ENCODE assay signal across 16 cellular contexts in the genomic region with DNA sequence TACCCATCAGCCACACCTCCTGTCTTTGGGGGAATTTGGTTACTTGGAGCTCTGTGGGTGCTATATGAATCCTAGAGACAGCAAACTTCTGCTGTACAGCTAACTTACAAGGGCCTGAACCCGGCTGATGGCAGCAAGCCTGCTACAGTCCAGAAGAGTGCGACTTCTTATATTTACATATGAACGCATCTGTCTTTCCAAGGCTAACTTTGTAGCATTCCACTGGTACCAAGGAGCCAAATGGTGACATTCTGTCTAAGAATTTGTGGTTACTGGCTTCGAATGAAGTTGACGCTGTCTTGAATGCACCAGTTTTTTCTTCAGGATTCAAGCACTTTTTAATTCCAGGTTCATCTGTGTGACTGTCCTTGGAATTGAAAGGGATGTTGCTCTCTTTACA. TPM values are rescaled to one million over a fixed set of nuclear protein-coding genes. Genes with fewer than 3 reads are reported as not detected.
A peak's percentile ranks its signal among the peaks of the same experiment; 100 is the strongest.
DNase-seq lines count a peak whose midpoint lies in the region; ATAC-seq, FAIRE-seq and TF ChIP-seq lines count a peak whose summit lies in the region.
"Had no signal": no experiment of that assay in that cellular context is flagged by ENCODE, and none has a peak within 500 bp of the region (broad histone marks: within the 10 kb centered on the region; RNA-seq: fewer than 3 reads in every experiment).

No MANE protein-coding gene starts in this region.

- H3K36me3 ChIP-seq in adipocyte (ENCODE audit: control insufficient read depth, insufficient read depth, low read length, severe bottlenecking) (peaks cover 42% of the 10 kb centered on the region), tibial artery (peaks cover 0 to 33% (median 13%) of the 10 kb centered on the region in 3 donors), small intestine (ENCODE audit: control insufficient read depth in 2 of 2, insufficient read depth in 2 of 2, low read length in 2 of 2) (peaks cover 4 to 15% of the 10 kb centered on the region in 2 donors)

- no peaks in the 10 kb centered on the region for H3K9me3 ChIP-seq in adipocyte (ENCODE audit: control insufficient read depth, low read length)
- no peaks in the 10 kb centered on the region for H3K9me3 ChIP-seq in tibial artery
- H3K9me3 ChIP-seq in small intestine (ENCODE audit: control insufficient read depth, low read depth) = no peaks in the 10 kb centered on the region

- no peak for TF ChIP-seq CTCF in fibroblast of the aortic adventitia (IDR thresholded peaks at IDR 0.05; ENCODE audit: insufficient read depth, low read length)
- TF ChIP-seq CTCF in tibial artery (IDR thresholded peaks at IDR 0.05) = no peak
- TF ChIP-seq CTCF in dorsolateral prefrontal cortex (IDR thresholded peaks at IDR 0.05 in 54 of 56, conservative IDR thresholded peaks at IDR 0.05 in 2 of 56; ENCODE audit: low read depth in 1 of 56, partially characterized antibody in 56 of 56) = no peak
- no peak for TF ChIP-seq CTCF in omental fat pad (IDR thresholded peaks at IDR 0.05)

- H3K4me1 ChIP-seq in adipocyte (ENCODE audit: control insufficient read depth, insufficient read depth, low read length) (peaks cover 22% of the 10 kb centered on the region), tibial artery (peaks cover 0 to 80% (median 29%) of the 10 kb centered on the region in 4 donors), small intestine (ENCODE audit: control insufficient read depth in 2 of 2, insufficient read depth in 1 of 2, low read depth in 1 of 2, low read length in 1 of 2) (no peaks in the 10 kb centered on the region)

- H3K4me3 ChIP-seq in adipocyte (ENCODE audit: low read length) (no peak overlapping the region), fibroblast of the aortic adventitia (ENCODE audit: low read depth, low read length) (peak overlapping the region; percentile 10), tibial artery (peak overlapping the region; percentile 6 to 17), dorsolateral prefrontal cortex (no peak overlapping the region), small intestine (ENCODE audit: low read depth in 1 of 2, low read length in 2 of 2) (no peak overlapping the region)
- H3K4me3 ChIP-seq: SK-N-MC had no signal

- H3K27me3 ChIP-seq in adipocyte (replicated peaks; ENCODE audit: control insufficient read depth, insufficient read depth, low read length) (no peaks in the 10 kb centered on the region), tibial artery (no peaks in the 10 kb centered on the region), dorsolateral prefrontal cortex (no peaks in the 10 kb centered on the region), small intestine (ENCODE audit: control insufficient read depth in 2 of 2, insufficient read depth in 2 of 2, low read length in 2 of 2) (no peaks in the 10 kb centered on the region)

- DNase-seq in GM04503 (ENCODE audit: low read depth) (peak; percentile 42), adipocyte (ENCODE audit: low read depth) (peak; percentile 86), fibroblast of the aortic adventitia (ENCODE audit: low read depth) (peak; percentile 93), tibial artery (peak in 1 of 2 donors; percentile 69), dorsolateral prefrontal cortex (no peak), small intestine (no peak), omental fat pad (ENCODE audit: low spot score) (no peak)
- no peak for DNase-seq in activated T-cell treated with anti-CD3 and anti-CD28 coated beads, Interleukin-2, amount 50 U/mL, for 1 hour
- DNase-seq: activated CD8-positive, alpha-beta T cell treated with anti-CD3 and anti-CD28 coated beads, Interleukin-2, amount 10 ng/mL, durations not matched to agents 7 days and 5 days; immature natural killer cell; NCI-H1694; NCI-H510A; nucleus accumbens; stimulated activated naive B cell treated with anti-CD40 and anti-IgM and Interleukin-4, amounts not matched to agents 10 μg/mL and 1 μg/mL and 100 μg/mL, for 72 hours had no signal

- no peak for FAIRE-seq in small intestine (lab: Jason Lieb, UNC)
- FAIRE-seq: GM19239 had no signal

- peak overlapping the region; percentile 71 to 72 for H3K27ac ChIP-seq in tibial artery
- H3K27ac ChIP-seq in dorsolateral prefrontal cortex = peak overlapping the region in 7 of 59 donors; percentile 7 to 69 (median 28)
- no peak overlapping the region for H3K27ac ChIP-seq in small intestine (ENCODE audit: low read depth in 1 of 2, low read length in 1 of 2)
- H3K27ac ChIP-seq: SK-N-MC had no signal

- H3K9ac ChIP-seq in adipocyte (ENCODE audit: low read length) = no peak overlapping the region

- intact Hi-C loops in tibial artery (cut with DNase I; ENCODE audit: low total_unique reads) (no loop called here), dorsolateral prefrontal cortex (cut with DNase I) (loop anchor here in 1 of 2 donors (10.0 kb wide), 2 partner anchors 142 to 222 kb away; no protein-coding TSS in a partner anchor)

- WGBS in small intestine, 3 donors = 75 to 91% (median 90%) methylated on average over 5 of the region's 5 CpGs

- ATAC-seq in omental fat pad (ENCODE audit: low FRiP score) = no peak
- ATAC-seq: activated CD8-positive, alpha-beta T cell treated with anti-CD3 and anti-CD28 coated beads, Interleukin-2, amount 10 ng/mL, durations not matched to agents 7 days and 5 days; stimulated activated naive B cell treated with anti-CD40 and anti-IgM and Interleukin-4, amounts not matched to agents 10 μg/mL and 1 μg/mL and 100 μg/mL, for 72 hours had no signal

RNA-seq across cellular contexts. Expression of a gene that starts 42.5 kb away (rescaled TPM):
- total RNA-seq in fibroblast of the aortic adventitia (ENCODE audit: low replicate concordance) (9.5 and 13.5 TPM in 2 replicates), dorsolateral prefrontal cortex (10 to 100 TPM in 118 of 120 experiments, 1 to 10 TPM in 2; 9.8 to 24.5 (median 14.2) TPM), omental fat pad (10 to 100 TPM in 1 of 4 donors, 1 to 10 TPM in 3; 8.1 to 15.4 (median 8.8) TPM)
- polyA plus RNA-seq in small intestine = 10 to 100 TPM in 1 of 3 donors, 1 to 10 TPM in 2; 6.5 to 10.7 (median 8.9) TPM

Comparison
In these comparisons a context has a peak if more than half of its experiments do, and no peak if none do; other contexts are left out.
1. DNase-seq: peak in GM04503 (single experiment), adipocyte (single experiment) and fibroblast of the aortic adventitia (single experiment); none in dorsolateral prefrontal cortex (0 of 10), activated T-cell treated with anti-CD3 and anti-CD28 coated beads, Interleukin-2, amount 50 U/mL, for 1 hour (single experiment), small intestine (single experiment) and omental fat pad (single experiment).
2. H3K4me3 ChIP-seq: peak in fibroblast of the aortic adventitia (single experiment) and tibial artery (2 of 2); none in adipocyte (single experiment), dorsolateral prefrontal cortex (0 of 59) and small intestine (0 of 2).
3. H3K27ac ChIP-seq: peak in tibial artery (2 of 2); none in small intestine (0 of 2).